1 cellular context compared by ENCODE assay signal in the genomic region with DNA sequence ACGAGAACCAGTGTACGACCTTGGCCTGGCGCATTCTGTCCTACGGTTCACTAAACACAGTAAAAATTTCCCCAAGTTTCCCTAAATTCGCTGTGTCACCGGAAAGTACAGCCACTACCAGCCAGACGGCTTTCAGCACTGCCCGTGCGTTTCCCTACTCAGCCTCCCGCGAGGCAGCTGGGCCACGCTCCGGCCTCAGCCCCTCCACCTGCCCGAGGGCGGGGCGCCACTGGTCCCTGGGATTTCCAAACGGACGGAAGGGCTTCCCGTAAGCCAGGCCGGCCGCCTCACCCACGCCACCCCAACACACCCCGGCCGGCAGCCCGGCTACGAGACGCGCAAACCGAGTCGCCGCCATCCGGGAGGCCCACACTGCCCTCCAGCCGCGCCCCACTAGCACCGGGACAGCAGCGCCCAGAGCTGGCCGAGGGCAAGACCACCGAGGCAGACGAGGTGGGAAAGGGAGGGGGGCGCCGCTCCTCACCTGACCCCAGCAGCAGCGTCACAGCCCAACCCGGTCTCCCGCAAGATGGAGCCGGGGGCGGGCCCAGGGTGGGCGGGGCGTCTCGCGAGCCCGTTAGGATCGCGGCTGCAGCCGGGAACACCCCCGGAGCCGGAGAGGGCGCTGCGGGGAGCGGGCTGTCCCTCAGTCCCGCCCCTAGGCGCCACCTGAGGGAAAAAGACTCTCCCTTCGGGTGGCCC.
TF ChIP-seq lines count a peak whose summit lies in the region.

A gene (minus strand): TSS at position 531 of the 702 bp plus-strand sequence. CDS start 13,202 bp downstream, outside the sequence.

TF ChIP-seq in GM12878, 131 proteins besides CTCF, POLR2A, EP300 and RAD21 (continued from another document and continues in another):
- TF ChIP-seq BACH1 (IDR thresholded peaks at IDR 0.05; ENCODE audit: borderline replicate concordance) (peak; percentile 64), HDAC6 (IDR thresholded peaks at IDR 0.05; ENCODE audit: unreplicated experiment) (no peak), NFIC (IDR thresholded peaks at IDR 0.05; ENCODE audit: low read depth, low read length) (no peak), GATAD2B (conservative IDR thresholded peaks at IDR 0.05; ENCODE audit: low read depth) (peak; percentile 91), HDGF (IDR thresholded peaks at IDR 0.05) (peak; percentile 83), MYC (IDR thresholded peaks at IDR 0.05; ENCODE audit: insufficient read depth, insufficient read length, insufficient replicate concordance, low read length, severe bottlenecking) (no peak), HDAC2 (IDR thresholded peaks at IDR 0.05) (no peak), CHD2 (IDR thresholded peaks at IDR 0.05; ENCODE audit: borderline replicate concordance, low read depth, low read length) (peak; percentile 76), MYB (IDR thresholded peaks at IDR 0.05; ENCODE audit: borderline replicate concordance, low read depth, low read length) (no peak), CREB1 (IDR thresholded peaks at IDR 0.05; ENCODE audit: low read depth) (no peak; the same call in 1 of the 2 replicates), POU2F2 (IDR thresholded peaks at IDR 0.05; ENCODE audit: borderline replicate concordance, low read depth, low read length) (no peak), JUNB (IDR thresholded peaks at IDR 0.05) (no peak), CBX5 (IDR thresholded peaks at IDR 0.05; ENCODE audit: low read depth) (no peak), WRNIP1 (IDR thresholded peaks at IDR 0.05; ENCODE audit: borderline replicate concordance, low read depth, low read length) (no peak), PML (IDR thresholded peaks at IDR 0.05; ENCODE audit: low read length) (no peak; the same call in none of the 2 replicates), POLR2AphosphoS2 (IDR thresholded peaks at IDR 0.05; ENCODE audit: low read depth, low read length) (no peak), IKZF2 (IDR thresholded peaks at IDR 0.05) (peak; percentile 63 to 64), ETV6 (conservative IDR thresholded peaks at IDR 0.05 in 1 of 2, IDR thresholded peaks at IDR 0.05 in 1 of 2; ENCODE audit: borderline replicate concordance in 1 of 2, low read depth in 1 of 2) (no peak), FOS (IDR thresholded peaks at IDR 0.05; ENCODE audit: borderline replicate concordance, extremely low read depth, insufficient read length) (no peak), ZNF24 (IDR thresholded peaks at IDR 0.05) (no peak), SP1 (IDR thresholded peaks at IDR 0.05; ENCODE audit: low read depth, low read length) (peak; percentile 39), SIN3A (IDR thresholded peaks at IDR 0.05; ENCODE audit: low read depth, low read length) (0 out of 2 replicates have a peak, but pooled peaks have one; percentile 37), EED (IDR thresholded peaks at IDR 0.05; ENCODE audit: low read depth) (peak; percentile 50), TBL1XR1 (IDR thresholded peaks at IDR 0.05; ENCODE audit: low read depth, low read length) (peak; percentile 12; the same call in 1 of the 2 replicates), CHD1 (IDR thresholded peaks at IDR 0.05; ENCODE audit: low read depth, low read length) (peak; percentile 86; the same call in 1 of the 2 replicates), NR2C2 (IDR thresholded peaks at IDR 0.05; ENCODE audit: borderline replicate concordance, control insufficient read depth, insufficient read length, low read depth) (no peak), TAF1 (IDR thresholded peaks at IDR 0.05; ENCODE audit: borderline replicate concordance, low read depth, low read length) (peak; percentile 44; the same call in 1 of the 2 replicates)
- TF ChIP-seq, protein P1, sequence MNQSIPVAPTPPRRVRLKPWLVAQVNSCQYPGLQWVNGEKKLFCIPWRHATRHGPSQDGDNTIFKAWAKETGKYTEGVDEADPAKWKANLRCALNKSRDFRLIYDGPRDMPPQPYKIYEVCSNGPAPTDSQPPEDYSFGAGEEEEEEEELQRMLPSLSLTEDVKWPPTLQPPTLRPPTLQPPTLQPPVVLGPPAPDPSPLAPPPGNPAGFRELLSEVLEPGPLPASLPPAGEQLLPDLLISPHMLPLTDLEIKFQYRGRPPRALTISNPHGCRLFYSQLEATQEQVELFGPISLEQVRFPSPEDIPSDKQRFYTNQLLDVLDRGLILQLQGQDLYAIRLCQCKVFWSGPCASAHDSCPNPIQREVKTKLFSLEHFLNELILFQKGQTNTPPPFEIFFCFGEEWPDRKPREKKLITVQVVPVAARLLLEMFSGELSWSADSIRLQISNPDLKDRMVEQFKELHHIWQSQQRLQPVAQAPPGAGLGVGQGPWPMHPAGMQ (IDR thresholded peaks at IDR 0.05; ENCODE audit: borderline replicate concordance) = no peak
- TF ChIP-seq, protein P2, sequence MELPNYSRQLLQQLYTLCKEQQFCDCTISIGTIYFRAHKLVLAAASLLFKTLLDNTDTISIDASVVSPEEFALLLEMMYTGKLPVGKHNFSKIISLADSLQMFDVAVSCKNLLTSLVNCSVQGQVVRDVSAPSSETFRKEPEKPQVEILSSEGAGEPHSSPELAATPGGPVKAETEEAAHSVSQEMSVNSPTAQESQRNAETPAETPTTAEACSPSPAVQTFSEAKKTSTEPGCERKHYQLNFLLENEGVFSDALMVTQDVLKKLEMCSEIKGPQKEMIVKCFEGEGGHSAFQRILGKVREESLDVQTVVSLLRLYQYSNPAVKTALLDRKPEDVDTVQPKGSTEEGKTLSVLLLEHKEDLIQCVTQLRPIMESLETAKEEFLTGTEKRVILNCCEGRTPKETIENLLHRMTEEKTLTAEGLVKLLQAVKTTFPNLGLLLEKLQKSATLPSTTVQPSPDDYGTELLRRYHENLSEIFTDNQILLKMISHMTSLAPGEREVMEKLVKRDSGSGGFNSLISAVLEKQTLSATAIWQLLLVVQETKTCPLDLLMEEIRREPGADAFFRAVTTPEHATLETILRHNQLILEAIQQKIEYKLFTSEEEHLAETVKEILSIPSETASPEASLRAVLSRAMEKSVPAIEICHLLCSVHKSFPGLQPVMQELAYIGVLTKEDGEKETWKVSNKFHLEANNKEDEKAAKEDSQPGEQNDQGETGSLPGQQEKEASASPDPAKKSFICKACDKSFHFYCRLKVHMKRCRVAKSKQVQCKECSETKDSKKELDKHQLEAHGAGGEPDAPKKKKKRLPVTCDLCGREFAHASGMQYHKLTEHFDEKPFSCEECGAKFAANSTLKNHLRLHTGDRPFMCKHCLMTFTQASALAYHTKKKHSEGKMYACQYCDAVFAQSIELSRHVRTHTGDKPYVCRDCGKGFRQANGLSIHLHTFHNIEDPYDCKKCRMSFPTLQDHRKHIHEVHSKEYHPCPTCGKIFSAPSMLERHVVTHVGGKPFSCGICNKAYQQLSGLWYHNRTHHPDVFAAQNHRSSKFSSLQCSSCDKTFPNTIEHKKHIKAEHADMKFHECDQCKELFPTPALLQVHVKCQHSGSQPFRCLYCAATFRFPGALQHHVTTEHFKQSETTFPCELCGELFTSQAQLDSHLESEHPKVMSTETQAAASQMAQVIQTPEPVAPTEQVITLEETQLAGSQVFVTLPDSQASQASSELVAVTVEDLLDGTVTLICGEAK (IDR thresholded peaks at IDR 0.05; ENCODE audit: borderline replicate concordance) = no peak
- TF ChIP-seq, protein P3, sequence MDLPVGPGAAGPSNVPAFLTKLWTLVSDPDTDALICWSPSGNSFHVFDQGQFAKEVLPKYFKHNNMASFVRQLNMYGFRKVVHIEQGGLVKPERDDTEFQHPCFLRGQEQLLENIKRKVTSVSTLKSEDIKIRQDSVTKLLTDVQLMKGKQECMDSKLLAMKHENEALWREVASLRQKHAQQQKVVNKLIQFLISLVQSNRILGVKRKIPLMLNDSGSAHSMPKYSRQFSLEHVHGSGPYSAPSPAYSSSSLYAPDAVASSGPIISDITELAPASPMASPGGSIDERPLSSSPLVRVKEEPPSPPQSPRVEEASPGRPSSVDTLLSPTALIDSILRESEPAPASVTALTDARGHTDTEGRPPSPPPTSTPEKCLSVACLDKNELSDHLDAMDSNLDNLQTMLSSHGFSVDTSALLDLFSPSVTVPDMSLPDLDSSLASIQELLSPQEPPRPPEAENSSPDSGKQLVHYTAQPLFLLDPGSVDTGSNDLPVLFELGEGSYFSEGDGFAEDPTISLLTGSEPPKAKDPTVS (IDR thresholded peaks at IDR 0.05; ENCODE audit: low read depth, low read length) = no peak
- TF ChIP-seq, protein P4, sequence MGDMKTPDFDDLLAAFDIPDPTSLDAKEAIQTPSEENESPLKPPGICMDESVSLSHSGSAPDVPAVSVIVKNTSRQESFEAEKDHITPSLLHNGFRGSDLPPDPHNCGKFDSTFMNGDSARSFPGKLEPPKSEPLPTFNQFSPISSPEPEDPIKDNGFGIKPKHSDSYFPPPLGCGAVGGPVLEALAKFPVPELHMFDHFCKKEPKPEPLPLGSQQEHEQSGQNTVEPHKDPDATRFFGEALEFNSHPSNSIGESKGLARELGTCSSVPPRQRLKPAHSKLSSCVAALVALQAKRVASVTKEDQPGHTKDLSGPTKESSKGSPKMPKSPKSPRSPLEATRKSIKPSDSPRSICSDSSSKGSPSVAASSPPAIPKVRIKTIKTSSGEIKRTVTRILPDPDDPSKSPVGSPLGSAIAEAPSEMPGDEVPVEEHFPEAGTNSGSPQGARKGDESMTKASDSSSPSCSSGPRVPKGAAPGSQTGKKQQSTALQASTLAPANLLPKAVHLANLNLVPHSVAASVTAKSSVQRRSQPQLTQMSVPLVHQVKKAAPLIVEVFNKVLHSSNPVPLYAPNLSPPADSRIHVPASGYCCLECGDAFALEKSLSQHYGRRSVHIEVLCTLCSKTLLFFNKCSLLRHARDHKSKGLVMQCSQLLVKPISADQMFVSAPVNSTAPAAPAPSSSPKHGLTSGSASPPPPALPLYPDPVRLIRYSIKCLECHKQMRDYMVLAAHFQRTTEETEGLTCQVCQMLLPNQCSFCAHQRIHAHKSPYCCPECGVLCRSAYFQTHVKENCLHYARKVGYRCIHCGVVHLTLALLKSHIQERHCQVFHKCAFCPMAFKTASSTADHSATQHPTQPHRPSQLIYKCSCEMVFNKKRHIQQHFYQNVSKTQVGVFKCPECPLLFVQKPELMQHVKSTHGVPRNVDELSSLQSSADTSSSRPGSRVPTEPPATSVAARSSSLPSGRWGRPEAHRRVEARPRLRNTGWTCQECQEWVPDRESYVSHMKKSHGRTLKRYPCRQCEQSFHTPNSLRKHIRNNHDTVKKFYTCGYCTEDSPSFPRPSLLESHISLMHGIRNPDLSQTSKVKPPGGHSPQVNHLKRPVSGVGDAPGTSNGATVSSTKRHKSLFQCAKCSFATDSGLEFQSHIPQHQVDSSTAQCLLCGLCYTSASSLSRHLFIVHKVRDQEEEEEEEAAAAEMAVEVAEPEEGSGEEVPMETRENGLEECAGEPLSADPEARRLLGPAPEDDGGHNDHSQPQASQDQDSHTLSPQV (IDR thresholded peaks at IDR 0.05) = no peak
- TF ChIP-seq, protein P5, sequence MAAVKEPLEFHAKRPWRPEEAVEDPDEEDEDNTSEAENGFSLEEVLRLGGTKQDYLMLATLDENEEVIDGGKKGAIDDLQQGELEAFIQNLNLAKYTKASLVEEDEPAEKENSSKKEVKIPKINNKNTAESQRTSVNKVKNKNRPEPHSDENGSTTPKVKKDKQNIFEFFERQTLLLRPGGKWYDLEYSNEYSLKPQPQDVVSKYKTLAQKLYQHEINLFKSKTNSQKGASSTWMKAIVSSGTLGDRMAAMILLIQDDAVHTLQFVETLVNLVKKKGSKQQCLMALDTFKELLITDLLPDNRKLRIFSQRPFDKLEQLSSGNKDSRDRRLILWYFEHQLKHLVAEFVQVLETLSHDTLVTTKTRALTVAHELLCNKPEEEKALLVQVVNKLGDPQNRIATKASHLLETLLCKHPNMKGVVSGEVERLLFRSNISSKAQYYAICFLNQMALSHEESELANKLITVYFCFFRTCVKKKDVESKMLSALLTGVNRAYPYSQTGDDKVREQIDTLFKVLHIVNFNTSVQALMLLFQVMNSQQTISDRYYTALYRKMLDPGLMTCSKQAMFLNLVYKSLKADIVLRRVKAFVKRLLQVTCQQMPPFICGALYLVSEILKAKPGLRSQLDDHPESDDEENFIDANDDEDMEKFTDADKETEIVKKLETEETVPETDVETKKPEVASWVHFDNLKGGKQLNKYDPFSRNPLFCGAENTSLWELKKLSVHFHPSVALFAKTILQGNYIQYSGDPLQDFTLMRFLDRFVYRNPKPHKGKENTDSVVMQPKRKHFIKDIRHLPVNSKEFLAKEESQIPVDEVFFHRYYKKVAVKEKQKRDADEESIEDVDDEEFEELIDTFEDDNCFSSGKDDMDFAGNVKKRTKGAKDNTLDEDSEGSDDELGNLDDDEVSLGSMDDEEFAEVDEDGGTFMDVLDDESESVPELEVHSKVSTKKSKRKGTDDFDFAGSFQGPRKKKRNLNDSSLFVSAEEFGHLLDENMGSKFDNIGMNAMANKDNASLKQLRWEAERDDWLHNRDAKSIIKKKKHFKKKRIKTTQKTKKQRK (IDR thresholded peaks at IDR 0.05; ENCODE audit: low read depth, low read length) = no peak
- TF ChIP-seq, protein P6, sequence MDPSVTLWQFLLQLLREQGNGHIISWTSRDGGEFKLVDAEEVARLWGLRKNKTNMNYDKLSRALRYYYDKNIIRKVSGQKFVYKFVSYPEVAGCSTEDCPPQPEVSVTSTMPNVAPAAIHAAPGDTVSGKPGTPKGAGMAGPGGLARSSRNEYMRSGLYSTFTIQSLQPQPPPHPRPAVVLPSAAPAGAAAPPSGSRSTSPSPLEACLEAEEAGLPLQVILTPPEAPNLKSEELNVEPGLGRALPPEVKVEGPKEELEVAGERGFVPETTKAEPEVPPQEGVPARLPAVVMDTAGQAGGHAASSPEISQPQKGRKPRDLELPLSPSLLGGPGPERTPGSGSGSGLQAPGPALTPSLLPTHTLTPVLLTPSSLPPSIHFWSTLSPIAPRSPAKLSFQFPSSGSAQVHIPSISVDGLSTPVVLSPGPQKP (IDR thresholded peaks at IDR 0.05; ENCODE audit: low read depth, low read length) = no peak
- TF ChIP-seq, protein P7, sequence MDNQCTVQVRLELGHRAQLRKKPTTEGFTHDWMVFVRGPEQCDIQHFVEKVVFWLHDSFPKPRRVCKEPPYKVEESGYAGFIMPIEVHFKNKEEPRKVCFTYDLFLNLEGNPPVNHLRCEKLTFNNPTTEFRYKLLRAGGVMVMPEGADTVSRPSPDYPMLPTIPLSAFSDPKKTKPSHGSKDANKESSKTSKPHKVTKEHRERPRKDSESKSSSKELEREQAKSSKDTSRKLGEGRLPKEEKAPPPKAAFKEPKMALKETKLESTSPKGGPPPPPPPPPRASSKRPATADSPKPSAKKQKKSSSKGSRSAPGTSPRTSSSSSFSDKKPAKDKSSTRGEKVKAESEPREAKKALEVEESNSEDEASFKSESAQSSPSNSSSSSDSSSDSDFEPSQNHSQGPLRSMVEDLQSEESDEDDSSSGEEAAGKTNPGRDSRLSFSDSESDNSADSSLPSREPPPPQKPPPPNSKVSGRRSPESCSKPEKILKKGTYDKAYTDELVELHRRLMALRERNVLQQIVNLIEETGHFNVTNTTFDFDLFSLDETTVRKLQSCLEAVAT (IDR thresholded peaks at IDR 0.05) = 0 out of 2 replicates have a peak, but pooled peaks have one; percentile 43
- TF ChIP-seq, protein P8, sequence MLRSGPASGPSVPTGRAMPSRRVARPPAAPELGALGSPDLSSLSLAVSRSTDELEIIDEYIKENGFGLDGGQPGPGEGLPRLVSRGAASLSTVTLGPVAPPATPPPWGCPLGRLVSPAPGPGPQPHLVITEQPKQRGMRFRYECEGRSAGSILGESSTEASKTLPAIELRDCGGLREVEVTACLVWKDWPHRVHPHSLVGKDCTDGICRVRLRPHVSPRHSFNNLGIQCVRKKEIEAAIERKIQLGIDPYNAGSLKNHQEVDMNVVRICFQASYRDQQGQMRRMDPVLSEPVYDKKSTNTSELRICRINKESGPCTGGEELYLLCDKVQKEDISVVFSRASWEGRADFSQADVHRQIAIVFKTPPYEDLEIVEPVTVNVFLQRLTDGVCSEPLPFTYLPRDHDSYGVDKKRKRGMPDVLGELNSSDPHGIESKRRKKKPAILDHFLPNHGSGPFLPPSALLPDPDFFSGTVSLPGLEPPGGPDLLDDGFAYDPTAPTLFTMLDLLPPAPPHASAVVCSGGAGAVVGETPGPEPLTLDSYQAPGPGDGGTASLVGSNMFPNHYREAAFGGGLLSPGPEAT (IDR thresholded peaks at IDR 0.05; ENCODE audit: low read depth) = no peak; the same call in 1 of the 2 replicates
